ENCODE assay signal across 12 cellular contexts in the genomic region with DNA sequence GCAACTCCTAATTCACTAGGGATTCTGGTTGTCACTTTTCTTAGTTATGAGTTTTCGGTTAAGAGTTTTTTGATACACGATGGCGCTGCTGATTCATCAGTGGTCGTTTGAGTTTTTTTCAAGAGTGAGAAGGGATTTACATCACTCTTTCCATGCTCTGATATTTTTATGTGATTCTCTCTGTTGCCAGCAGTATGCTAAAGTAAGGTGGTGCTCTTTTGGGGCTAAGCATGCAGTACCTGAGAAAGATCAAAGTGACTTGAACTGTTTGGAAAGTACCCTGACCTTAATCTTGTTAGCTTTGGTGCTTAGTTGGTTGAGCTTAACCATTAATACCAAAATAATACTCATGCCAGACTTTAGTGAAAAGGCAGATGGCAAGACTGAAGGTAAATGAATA. TPM values are rescaled to one million over a fixed set of nuclear protein-coding genes. Genes with fewer than 3 reads are reported as not detected.
"Had no signal": no experiment of that assay in that cellular context is flagged by ENCODE, and none has a peak within 500 bp of the region (broad histone marks: within the 10 kb centered on the region; RNA-seq: fewer than 3 reads in every experiment).

No MANE protein-coding gene starts in this region.

- H3K9me3 Mint-ChIP-seq: naive B cell had no signal

- H3K4me3 Mint-ChIP-seq: naive B cell had no signal

- DNase-seq: activated effector memory CD4-positive, alpha-beta T cell treated with Interleukin-2 at 50 U/mL for 16 hours; central memory CD4-positive, alpha-beta T cell; cortex of kidney; effector CD8-positive, alpha-beta T cell; heart left ventricle; left colon; naive B cell; retina; T-helper 9 cell; transverse colon had no signal

- ATAC-seq: heart left ventricle, left colon had no signal

- H3K27me3 Mint-ChIP-seq: naive B cell had no signal

- H3K4me1 Mint-ChIP-seq: naive B cell had no signal

RNA-seq across cellular contexts. Expression of gene ANKRD22, which starts 56.5 kb away (rescaled TPM):
- total RNA-seq: SK-MEL-5, skeletal muscle tissue had no signal
